In the genomic region with DNA sequence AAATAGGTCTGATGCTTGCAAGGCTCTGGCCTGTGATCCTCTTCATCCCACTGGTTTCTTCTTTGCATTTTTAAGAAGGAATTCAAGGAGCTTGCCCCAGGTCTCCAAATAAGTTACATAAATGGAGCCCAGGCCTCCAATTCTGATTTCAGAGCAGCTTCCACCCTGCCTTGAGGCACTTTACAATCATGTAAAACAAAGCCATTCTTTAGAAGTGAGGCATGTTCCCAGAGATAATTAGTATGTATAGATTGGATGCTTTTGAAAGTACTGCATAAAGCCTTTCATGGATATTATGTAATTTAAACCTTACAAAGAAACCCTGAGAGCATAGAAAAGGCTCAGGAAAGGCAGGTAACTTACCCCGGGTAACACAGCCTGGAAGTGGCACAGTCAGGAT, we compare ENCODE assay signal across 19 cellular contexts.
"Had no signal": no experiment of that assay in that cellular context is flagged by ENCODE, and none has a peak within 500 bp of the region (broad histone marks: within the 10 kb centered on the region; RNA-seq: fewer than 3 reads in every experiment).

No MANE protein-coding gene starts in this region.

- H3K36me3 Mint-ChIP-seq: activated naive CD4-positive, alpha-beta T cell treated with anti-CD3 and anti-CD28 coated beads, Interleukin-2, amount 50 U/mL, for 72 hours had no signal

- H3K9me3 Mint-ChIP-seq: activated B cell treated with CpG ODN at 0.5 μM for 24 hours; activated CD4-positive, alpha-beta T cell treated with anti-CD3 and anti-CD28 coated beads, Interleukin-2, amount 10 ng/mL, durations not matched to agents 24 days and 14 days; endodermal cell had no signal

- H3K4me1 ChIP-seq: right atrium auricular region had no signal

- DNase-seq: activated B cell treated with CpG ODN at 0.5 μM for 24 hours; activated CD4-positive, alpha-beta T cell treated with anti-CD3 and anti-CD28 coated beads, Interleukin-2, amount 10 ng/mL, durations not matched to agents 24 days and 14 days; activated CD8-positive, alpha-beta memory T cell treated with anti-CD3 and anti-CD28 coated beads, Interleukin-2, amount 50 U/mL, for 4 hours; activated CD8-positive, alpha-beta T cell treated with anti-CD3 and anti-CD28 coated beads, Interleukin-2, amount 10 ng/mL, durations not matched to agents 7 days and 5 days; activated effector memory CD4-positive, alpha-beta T cell treated with anti-CD3 and anti-CD28 coated beads, Interleukin-2, amount 50 U/mL, for 16 hours; activated T-cell treated with anti-CD3 and anti-CD28 coated beads, Interleukin-2, amount 50 U/mL, for 48 hours; amniotic stem cell; cerebellar nuclear complex; endodermal cell; erythroblast; hippocampal formation; nephron progenitor cell; small intestine; stimulated activated CD4-positive, alpha-beta T cell treated with anti-CD3 and anti-CD28 coated beads, Interleukin-4, amount 100 ng/mL, for 24 hours; stimulated activated naive CD4-positive, alpha-beta T cell treated with Interleukin-2 at 50 U/mL for 16 hours; T-helper 17 cell had no signal

- H3K36me3 ChIP-seq: right atrium auricular region had no signal

- H3K27ac Mint-ChIP-seq: activated B cell treated with CpG ODN at 0.5 μM for 24 hours; activated CD4-positive, alpha-beta T cell treated with anti-CD3 and anti-CD28 coated beads, Interleukin-2, amount 10 ng/mL, durations not matched to agents 24 days and 14 days; activated CD8-positive, alpha-beta T cell treated with anti-CD3 and anti-CD28 coated beads, Interleukin-2, amount 10 ng/mL, durations not matched to agents 7 days and 5 days; activated naive CD4-positive, alpha-beta T cell treated with anti-CD3 and anti-CD28 coated beads, Interleukin-2, amount 50 U/mL, for 72 hours; endodermal cell; nephron progenitor cell; progenitor cell of endocrine pancreas; T-helper 17 cell had no signal

- H3K4me3 ChIP-seq: right atrium auricular region had no signal

- ATAC-seq: activated CD8-positive, alpha-beta T cell treated with anti-CD3 and anti-CD28 coated beads, Interleukin-2, amount 10 ng/mL, durations not matched to agents 7 days and 5 days; activated naive CD4-positive, alpha-beta T cell treated with anti-CD3 and anti-CD28 coated beads, Interleukin-2, amount 50 U/mL, for 72 hours; T-helper 17 cell had no signal

- H3K27me3 ChIP-seq: right atrium auricular region had no signal

- H3K4me1 Mint-ChIP-seq: activated B cell treated with CpG ODN at 0.5 μM for 24 hours; activated CD4-positive, alpha-beta T cell treated with anti-CD3 and anti-CD28 coated beads, Interleukin-2, amount 10 ng/mL, durations not matched to agents 24 days and 14 days; endodermal cell; nephron progenitor cell; T-helper 17 cell had no signal

- H3K4me3 Mint-ChIP-seq: activated B cell treated with CpG ODN at 0.5 μM for 24 hours; activated CD4-positive, alpha-beta T cell treated with anti-CD3 and anti-CD28 coated beads, Interleukin-2, amount 10 ng/mL, durations not matched to agents 24 days and 14 days; activated CD8-positive, alpha-beta T cell treated with anti-CD3 and anti-CD28 coated beads, Interleukin-2, amount 10 ng/mL, durations not matched to agents 7 days and 5 days; endodermal cell; nephron progenitor cell; T-helper 17 cell had no signal
